ENCODE assay signal across 38 cellular contexts in the genomic region with DNA sequence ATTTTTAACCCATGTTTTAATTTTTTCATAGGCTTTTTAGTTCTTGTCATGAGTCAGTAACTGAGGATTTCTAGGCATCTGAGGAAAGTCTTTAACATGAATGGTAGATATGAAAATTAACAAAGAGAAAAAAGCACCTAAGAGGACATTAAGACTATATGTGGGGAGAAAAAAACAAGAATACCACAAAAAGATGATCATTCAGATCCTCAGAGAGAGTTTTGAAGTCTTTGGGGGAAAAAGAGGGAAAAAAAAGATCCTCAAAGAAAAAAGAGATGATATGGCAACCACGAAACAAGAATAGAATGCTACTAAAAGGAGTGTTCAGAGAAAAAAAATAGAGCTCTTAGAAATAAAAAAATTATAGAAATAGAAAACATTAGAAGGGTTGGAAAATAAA. TPM values are rescaled to one million over a fixed set of nuclear protein-coding genes. Genes with fewer than 3 reads are reported as not detected.
"Had no signal": no experiment of that assay in that cellular context is flagged by ENCODE, and none has a peak within 500 bp of the region (broad histone marks: within the 10 kb centered on the region; RNA-seq: fewer than 3 reads in every experiment).

No MANE protein-coding gene starts in this region.

- DNase-seq: Karpas-422, Kasumi-1, MG63, MM.1S, MV-4-11, NCI-H1048, NCI-H1092, NCI-H1092 treated with DMSO at 0.1 percent for 48 hours, NCI-H1105, NCI-H1105 treated with DMSO at 0.1 percent for 48 hours, NCI-H1417, NCI-H1417 treated with DMSO at 0.1 percent for 48 hours, NCI-H1436, NCI-H1436 treated with DMSO at 0.1 percent for 48 hours, NCI-H146, NCI-H1694, NCI-H1694 treated with DMSO at 0.1 percent for 48 hours, NCI-H187, NCI-H187 treated with DMSO at 0.1 percent for 48 hours, NCI-H1930, NCI-H2029, NCI-H2029 treated with DMSO at 0.1 percent for 48 hours, NCI-H2081, NCI-H2081 treated with DMSO at 0.1 percent for 48 hours, NCI-H2107, NCI-H2171, NCI-H2171 treated with DMSO at 0.1 percent for 48 hours, NCI-H2227 treated with DMSO at 0.1 percent for 48 hours, NCI-H226, NCI-H345, NCI-H446, NCI-H446 treated with DMSO at 0.1 percent for 48 hours, NCI-H510A, NCI-H510A treated with DMSO at 0.1 percent for 48 hours had no signal

- H3K36me3 ChIP-seq: MG63 had no signal

- H3K9me3 ChIP-seq: MG63 had no signal

- H3K4me3 ChIP-seq: MG63 had no signal

RNA-seq across cellular contexts. Expression of a gene that starts 8.1 kb away (rescaled TPM):
- total RNA-seq: LHCN-M2, M059J, MCF 10A, NCI-H460 had no signal
